Comparison of ENCODE assay signal across 1 cellular context in genomic region chr12:121158728-121159351, GRCh38. TPM values are rescaled to one million over a fixed set of nuclear protein-coding genes. Genes with fewer than 3 reads are reported as not detected.
"Had no signal": no experiment of that assay in that cellular context is flagged by ENCODE, and none has a peak within 500 bp of the region (broad histone marks: within the 10 kb centered on the region; RNA-seq: fewer than 3 reads in every experiment).

No MANE protein-coding gene starts in this region.

RNA-seq across cellular contexts. Expression of gene P2RX7, which starts 26.2 kb away (rescaled TPM):
- total RNA-seq: epithelial cell of proximal tubule had no signal
